12 cellular contexts compared by ENCODE assay signal in genomic region chr5:16866795-16867584, GRCh38.
DNase-seq lines count a peak whose midpoint lies in the region; ATAC-seq, FAIRE-seq and TF ChIP-seq lines count a peak whose summit lies in the region.
"Had no signal": no experiment of that assay in that cellular context is flagged by ENCODE, and none has a peak within 500 bp of the region (broad histone marks: within the 10 kb centered on the region; RNA-seq: fewer than 3 reads in every experiment).

No MANE protein-coding gene starts in this region.

- H3K4me3 ChIP-seq in right atrium auricular region: no peak overlapping the region
- H3K4me3 ChIP-seq in SK-N-MC: peak overlapping the region; percentile 8; the same call in 1 of the 2 replicates
- H3K4me3 ChIP-seq in GM23248: no peak overlapping the region

- H4K20me1 ChIP-seq in GM23248 (ENCODE audit: insufficient read depth): peaks cover 5% of the 10 kb centered on the region; the same call in 1 of the 2 replicates

- no peaks in the 10 kb centered on the region for H3K9me3 ChIP-seq in right atrium auricular region
- no peaks in the 10 kb centered on the region for H3K9me3 ChIP-seq in SK-N-MC (ENCODE audit: low read depth, low read length)
- H3K9me3 ChIP-seq in GM23248 (ENCODE audit: low read depth): no peaks in the 10 kb centered on the region

- peaks cover 100% of the 10 kb centered on the region for H3K79me2 ChIP-seq in GM23248 (ENCODE audit: insufficient read depth)

- H3K27ac ChIP-seq in right atrium auricular region: no peak overlapping the region
- H3K27ac ChIP-seq in SK-N-MC: peak overlapping the region; percentile 29
- no peak overlapping the region for H3K27ac ChIP-seq in GM23248

- 88 to 92% methylated on average over 15 to 17 of the region's 17 CpGs for WGBS in GM23248 (ENCODE audit: low coverage in 1 of 2, low lambda C conversion rate in 2 of 2, missing lambda C conversion rate in 2 of 2), 2 experiments

- H3K9ac ChIP-seq in SK-N-MC (ENCODE audit: insufficient read length) (no peak overlapping the region), GM23248 (no peak overlapping the region)

- no peaks in the 10 kb centered on the region for H3K9me2 ChIP-seq in GM23248 (ENCODE audit: insufficient read depth)

- no peak overlapping the region for H2AFZ ChIP-seq in GM23248

- peaks cover 0 to 5% of the 10 kb centered on the region in 2 donors for H3K4me1 ChIP-seq in right atrium auricular region
- peaks cover 38% of the 10 kb centered on the region for H3K4me1 ChIP-seq in GM23248 (ENCODE audit: insufficient read depth)

- no peaks in the 10 kb centered on the region for H3K36me3 ChIP-seq in right atrium auricular region
- H3K36me3 ChIP-seq in SK-N-MC (ENCODE audit: insufficient read depth, low read length): peaks cover 81% of the 10 kb centered on the region
- H3K36me3 ChIP-seq in GM23248 (ENCODE audit: low read depth): 0 out of 2 replicates have a peak, but pooled peaks cover 6% of the 10 kb centered on the region

- H3K27me3 ChIP-seq in right atrium auricular region: no peaks in the 10 kb centered on the region
- no peaks in the 10 kb centered on the region for H3K27me3 ChIP-seq in GM23248 (replicated peaks; ENCODE audit: insufficient read depth)

- TF ChIP-seq CTCF in right atrium auricular region (IDR thresholded peaks at IDR 0.05): no peak

- peaks cover 47% of the 10 kb centered on the region for H3F3A ChIP-seq in GM23248 (ENCODE audit: insufficient read depth)

- DNase-seq in Right ventricle myocardium superior: no peak
- DNase-seq in right atrium auricular region (ENCODE audit: low spot score): no peak
- no peak for DNase-seq in SK-N-MC (ENCODE audit: low read depth, low spot score)
- DNase-seq in iPS-NIHi7 (ENCODE audit: extremely low spot score): peak; percentile 50
- no peak for DNase-seq in urothelium cell line (ENCODE audit: low spot score)
- DNase-seq in GM23248: no peak
- DNase-seq in MV-4-11 (lab: John Stamatoyannopoulos, UW): no peak
- DNase-seq in stimulated activated CD4-positive, alpha-beta T cell treated with anti-CD3 and anti-CD28 coated beads, Interleukin-4, amount 100 ng/mL, for 24 hours: no peak
- DNase-seq: ACHN, activated gamma-delta T cell, NCI-H446 treated with DMSO at 0.1 percent for 48 hours had no signal

- intact Hi-C loops in Right ventricle myocardium superior (cut with DNase I): no loop called here

- peak; percentile 62 for FAIRE-seq in urothelium cell line (lab: Jason Lieb, UNC)
- FAIRE-seq: TTC549 had no signal

- in situ Hi-C loops in GM23248 (cut with MboI): no loop called here

- no peak overlapping the region for H3K4me2 ChIP-seq in GM23248 (ENCODE audit: unreplicated experiment)

- ATAC-seq in Right ventricle myocardium superior (ENCODE audit: poor library complexity): peak; percentile 59
